ENCODE assay signal across 14 cellular contexts in genomic region chr10:110773693-110774068, GRCh38.
DNase-seq lines count a peak whose midpoint lies in the region; ATAC-seq, FAIRE-seq and TF ChIP-seq lines count a peak whose summit lies in the region.
"Had no signal": no experiment of that assay in that cellular context is flagged by ENCODE, and none has a peak within 500 bp of the region (broad histone marks: within the 10 kb centered on the region; RNA-seq: fewer than 3 reads in every experiment).

No MANE protein-coding gene starts in this region.

- TF ChIP-seq EP300 in sigmoid colon (IDR thresholded peaks at IDR 0.05) = no peak

- BruUV-seq in MCF 10A (replicated peaks; lab: Mats Ljungman, UMichigan) (TSS peak; percentile 60), PC-9 (replicated peaks; lab: Mats Ljungman, UMichigan) (no TSS peak)

- no peaks in the 10 kb centered on the region for H3K9me2 ChIP-seq in PC-9 (ENCODE audit: insufficient read depth)

- H2AFZ ChIP-seq in PC-9 (no peak overlapping the region), astrocyte (ENCODE audit: low read depth, low read length) (no peak overlapping the region), smooth muscle cell (ENCODE audit: low read depth) (no peak overlapping the region)

- H3K9ac ChIP-seq in astrocyte (ENCODE audit: low read length) = no peak overlapping the region
- H3K9ac ChIP-seq in smooth muscle cell (ENCODE audit: low read depth) = peak overlapping the region; percentile 15

- H3K79me2 ChIP-seq in PC-9 (ENCODE audit: low read depth) (no peaks in the 10 kb centered on the region), astrocyte (ENCODE audit: insufficient read depth, low read length) (no peaks in the 10 kb centered on the region), smooth muscle cell (ENCODE audit: low read depth) (no peaks in the 10 kb centered on the region)

- no peaks in the 10 kb centered on the region for H4K20me1 ChIP-seq in PC-9 (ENCODE audit: insufficient read depth)
- no peaks in the 10 kb centered on the region for H4K20me1 ChIP-seq in astrocyte (ENCODE audit: insufficient read depth, low read length)
- no peaks in the 10 kb centered on the region for H4K20me1 ChIP-seq in smooth muscle cell (ENCODE audit: low read depth)

- H3K4me3 ChIP-seq in breast epithelium (no peak overlapping the region), PC-9 (no peak overlapping the region), astrocyte (ENCODE audit: insufficient read depth, low read depth, low read length) (no peak overlapping the region), smooth muscle cell (no peak overlapping the region), sigmoid colon (no peak overlapping the region)
- H3K4me3 ChIP-seq: prostate gland had no signal

- no peaks in the 10 kb centered on the region for H3K27me3 ChIP-seq in breast epithelium
- H3K27me3 ChIP-seq in PC-9 (ENCODE audit: insufficient read depth, low read depth) = no peaks in the 10 kb centered on the region
- H3K27me3 ChIP-seq in astrocyte (ENCODE audit: insufficient read depth, low read length) = no peaks in the 10 kb centered on the region
- no peaks in the 10 kb centered on the region for H3K27me3 ChIP-seq in smooth muscle cell (ENCODE audit: low read depth)
- H3K27me3 ChIP-seq in sigmoid colon = no peaks in the 10 kb centered on the region

- H3K9me3 Mint-ChIP-seq in MCF 10A (ENCODE audit: unreplicated experiment) = no peaks in the 10 kb centered on the region
- H3K9me3 Mint-ChIP-seq in astrocyte (ENCODE audit: unreplicated experiment) = peaks cover 2% of the 10 kb centered on the region
- H3K9me3 Mint-ChIP-seq: mesothelial cell of epicardium had no signal

- WGBS in smooth muscle cell (ENCODE audit: low lambda C conversion rate) = 87% methylated on average over 7 of the region's 7 CpGs
- 82 to 90% methylated on average over 7 of the region's 7 CpGs for WGBS in sigmoid colon, 2 donors

- intact Hi-C loops in MCF 10A (cut with micrococcal nuclease) (no loop called here), breast epithelium (cut with DNase I; ENCODE audit: low total_unique reads) (no loop called here), PC-9 (cut with micrococcal nuclease; ENCODE audit: unreplicated experiment) (no loop called here), sigmoid colon (cut with DNase I) (no loop called here)

- peaks cover 20% of the 10 kb centered on the region for H3F3A ChIP-seq in PC-9 (ENCODE audit: insufficient read depth, low read depth)
- H3F3A ChIP-seq in smooth muscle cell (ENCODE audit: low read depth) = no peaks in the 10 kb centered on the region

- H3K4me2 ChIP-seq in PC-9 (peak overlapping the region; percentile 48), astrocyte (ENCODE audit: low read length) (peak overlapping the region; percentile 35), smooth muscle cell (no peak overlapping the region)

- H3K27ac Mint-ChIP-seq in MCF 10A (ENCODE audit: low read depth, unreplicated experiment) = peak overlapping the region; percentile 94
- peak overlapping the region; percentile 42 for H3K27ac Mint-ChIP-seq in astrocyte (ENCODE audit: unreplicated experiment)
- H3K27ac Mint-ChIP-seq: mesothelial cell of epicardium had no signal

- TF ChIP-seq CTCF in MCF 10A (IDR thresholded peaks at IDR 0.05; ENCODE audit: unreplicated experiment) (no peak), breast epithelium (IDR thresholded peaks at IDR 0.05) (no peak), PC-9 (conservative IDR thresholded peaks at IDR 0.05) (no peak), astrocyte (IDR thresholded peaks at IDR 0.05; ENCODE audit: insufficient read depth, low read depth, low read length) (no peak), smooth muscle cell (IDR thresholded peaks at IDR 0.05; ENCODE audit: borderline replicate concordance, insufficient read depth, poor library complexity, severe bottlenecking) (no peak), sigmoid colon (IDR thresholded peaks at IDR 0.05) (no peak)

- H3K4me3 Mint-ChIP-seq in MCF 10A (ENCODE audit: unreplicated experiment) (no peak overlapping the region), astrocyte (ENCODE audit: unreplicated experiment) (no peak overlapping the region)
- H3K4me3 Mint-ChIP-seq: mesothelial cell of epicardium had no signal

- H3K27ac ChIP-seq in breast epithelium (no peak overlapping the region), PC-9 (peak overlapping the region; percentile 79), astrocyte (ENCODE audit: low read depth, low read length) (peak overlapping the region; percentile 29), smooth muscle cell (ENCODE audit: low read depth) (peak overlapping the region; percentile 66), sigmoid colon (peak overlapping the region in 2 of 4 donors; percentile 3 to 40)
- H3K27ac ChIP-seq: prostate gland had no signal

- no peak for TF ChIP-seq POLR2A in breast epithelium (IDR thresholded peaks at IDR 0.05)
- TF ChIP-seq POLR2A in sigmoid colon (IDR thresholded peaks at IDR 0.05) = no peak

- H3K9me3 ChIP-seq in breast epithelium (no peaks in the 10 kb centered on the region), PC-9 (ENCODE audit: insufficient read depth, low read depth) (no peaks in the 10 kb centered on the region), astrocyte (ENCODE audit: insufficient read depth, low read depth, low read length) (no peaks in the 10 kb centered on the region), smooth muscle cell (replicated peaks; ENCODE audit: low read depth) (no peaks in the 10 kb centered on the region), sigmoid colon (no peaks in the 10 kb centered on the region)
- H3K9me3 ChIP-seq: prostate gland had no signal

- FAIRE-seq in astrocyte (lab: Jason Lieb, UNC) = no peak
- FAIRE-seq: colon had no signal

- H3K36me3 ChIP-seq in breast epithelium (no peaks in the 10 kb centered on the region), PC-9 (ENCODE audit: low read depth) (no peaks in the 10 kb centered on the region), astrocyte (ENCODE audit: insufficient read depth, low read length) (no peaks in the 10 kb centered on the region), smooth muscle cell (ENCODE audit: low read depth) (no peaks in the 10 kb centered on the region), sigmoid colon (no peaks in the 10 kb centered on the region)
- H3K36me3 ChIP-seq: prostate gland had no signal

- no peaks in the 10 kb centered on the region for H3K27me3 Mint-ChIP-seq in MCF 10A (ENCODE audit: insufficient read depth, unreplicated experiment)
- H3K27me3 Mint-ChIP-seq in astrocyte (ENCODE audit: low read depth, unreplicated experiment) = no peaks in the 10 kb centered on the region

- POLR2A ChIA-PET in MCF 10A (lab: Yijun Ruan, JAX) = interaction anchor here (0.8 to 2.6 kb wide), 18 partner anchors 14 to 141 kb away, joined by 3 to 18 read pairs (median 6); partner anchors contain the start of gene PDCD4
- POLR2A ChIA-PET in PC-9 (lab: Charles Lee; ENCODE audit: unreplicated experiment) = interaction anchor here (0.6 kb wide), 1 partner anchor 183 kb away, joined by 3 read pairs; no protein-coding TSS in a partner anchor

- ATAC-seq in activated CD4-positive, CD25-positive, alpha-beta regulatory T cell treated with anti-CD3 and anti-CD28 coated beads, Interleukin-2, amount 50 U/mL, for 24 hours = no peak

- no peaks in the 10 kb centered on the region for H3K36me3 Mint-ChIP-seq in MCF 10A (ENCODE audit: insufficient read depth, unreplicated experiment)
- no peaks in the 10 kb centered on the region for H3K36me3 Mint-ChIP-seq in astrocyte (ENCODE audit: low read depth, unreplicated experiment)

- CTCF ChIA-PET in MCF 10A (lab: Yijun Ruan, JAX) = interaction anchor here (0.6 to 1.1 kb wide), 3 partner anchors 8 to 1531 kb away, joined by 3 to 4 read pairs (median 3); no protein-coding TSS in a partner anchor
- CTCF ChIA-PET in PC-9 (lab: Charles Lee) = no interaction called here

- peaks cover 28% of the 10 kb centered on the region for H3K4me1 Mint-ChIP-seq in MCF 10A (ENCODE audit: insufficient read depth, unreplicated experiment)
- H3K4me1 Mint-ChIP-seq in astrocyte (ENCODE audit: low read depth, unreplicated experiment) = peaks cover 14% of the 10 kb centered on the region

- H3K4me1 ChIP-seq in breast epithelium (no peaks in the 10 kb centered on the region), PC-9 (replicated peaks; ENCODE audit: insufficient read depth) (peaks cover 23% of the 10 kb centered on the region), astrocyte (ENCODE audit: insufficient read depth, low read length) (peaks cover 10% of the 10 kb centered on the region), smooth muscle cell (ENCODE audit: low read depth) (no peaks in the 10 kb centered on the region), sigmoid colon (peaks cover 0 to 11% (median 8%) of the 10 kb centered on the region in 4 donors)
- H3K4me1 ChIP-seq: prostate gland had no signal

- no peak for DNase-seq in MCF 10A (ENCODE audit: unreplicated experiment)
- DNase-seq in breast epithelium (ENCODE audit: low spot score in 2 of 2) = no peak
- no peak for DNase-seq in PC-9
- DNase-seq in astrocyte (ENCODE audit: low read depth) = no peak
- no peak for DNase-seq in smooth muscle cell (lab: John Stamatoyannopoulos, UW; ENCODE audit: unreplicated experiment)
- DNase-seq in NCI-H1694 (lab: John Stamatoyannopoulos, UW) = no peak
- no peak for DNase-seq in sigmoid colon
- DNase-seq: AML-193, NCI-H1417 treated with DMSO at 0.1 percent for 48 hours, NCI-H524 treated with DMSO at 0.1 percent for 48 hours had no signal

Comparison
In these comparisons a context has a peak if more than half of its experiments do, and no peak if none do; other contexts are left out.
1. H3K27ac ChIP-seq: peak in PC-9 (single experiment), astrocyte (single experiment) and smooth muscle cell (single experiment); none in breast epithelium (0 of 2).